15 cellular contexts compared by ENCODE assay signal in the genomic region with DNA sequence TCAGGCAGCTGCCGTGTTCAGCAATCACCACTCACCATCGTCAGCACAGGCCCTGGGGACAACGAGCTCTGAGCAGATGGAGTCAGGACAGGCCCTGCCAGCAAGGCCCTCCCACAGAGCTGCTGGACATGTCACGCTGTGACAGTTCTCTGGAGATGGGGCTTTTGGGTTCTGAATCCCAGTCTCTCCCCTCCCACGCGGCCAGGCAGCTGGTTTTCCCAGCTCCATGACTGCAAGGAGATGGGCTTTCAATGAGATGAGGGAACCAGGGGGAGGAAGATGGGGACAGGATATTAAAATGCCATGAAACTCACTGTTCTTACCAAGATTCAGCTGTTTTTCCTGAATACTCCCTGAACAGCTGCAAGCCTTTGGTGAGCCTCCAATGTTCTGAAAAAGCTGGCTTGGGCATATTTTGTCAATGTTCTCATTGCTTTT.
DNase-seq lines count a peak whose midpoint lies in the region; TF ChIP-seq lines count a peak whose summit lies in the region.
"Had no signal": no experiment of that assay in that cellular context is flagged by ENCODE, and none has a peak within 500 bp of the region (broad histone marks: within the 10 kb centered on the region; RNA-seq: fewer than 3 reads in every experiment).

No MANE protein-coding gene starts in this region.

- TF ChIP-seq POLR2A in adrenal gland (IDR thresholded peaks at IDR 0.05): no peak

- H3K27ac Mint-ChIP-seq in nephron progenitor cell: no peak overlapping the region
- H3K27ac Mint-ChIP-seq: GM23338 had no signal

- no peak overlapping the region for H3K4me3 ChIP-seq in adrenal gland
- H3K4me3 ChIP-seq: GM23338, PC-9 had no signal

- TF ChIP-seq CTCF in nephron progenitor cell (IDR thresholded peaks at IDR 0.05): no peak
- TF ChIP-seq CTCF in adrenal gland (IDR thresholded peaks at IDR 0.05): no peak

- 61 to 75% (median 68%) methylated on average over 6 of the region's 6 CpGs for WGBS in adrenal gland, 4 donors

- H3K4me1 ChIP-seq in adrenal gland (replicated peaks in 1 of 2): no peaks in the 10 kb centered on the region

- peaks cover 81% of the 10 kb centered on the region for H3K4me1 Mint-ChIP-seq in nephron progenitor cell

- H3K4me3 Mint-ChIP-seq in nephron progenitor cell: no peak overlapping the region
- H3K4me3 Mint-ChIP-seq: GM23338 had no signal

- DNase-seq in anterior cingulate cortex (lab: John Stamatoyannopoulos, UW) (peak in 41 of 58 donors; percentile 8 to 88 (median 48)), inferior parietal cortex (ENCODE audit: extremely low spot score) (peak; percentile 65), pons (ENCODE audit: low spot score) (peak; percentile 42), substantia nigra (lab: John Stamatoyannopoulos, UW) (peak in 11 of 49 donors; percentile 10 to 36 (median 21)), AML-193 (lab: John Stamatoyannopoulos, UW) (no peak), nephron progenitor cell (no peak), adrenal gland (no peak)
- DNase-seq: C1 segment of cervical spinal cord, DMS 273 treated with DMSO at 0.1 percent for 48 hours, NCI-H146, NCI-H2107, NCI-H345, NCI-H526 treated with DMSO at 0.1 percent for 48 hours, PC-9 had no signal

- no peaks in the 10 kb centered on the region for H3K9me3 ChIP-seq in adrenal gland (replicated peaks in 1 of 3)

- H3K9me3 Mint-ChIP-seq in nephron progenitor cell: peaks cover 4% of the 10 kb centered on the region
- H3K9me3 Mint-ChIP-seq: GM23338 had no signal

- H3K36me3 ChIP-seq in adrenal gland (replicated peaks in 1 of 2): no peaks in the 10 kb centered on the region

- H3K27me3 ChIP-seq in adrenal gland: no peaks in the 10 kb centered on the region

- H3K27ac ChIP-seq in substantia nigra (ENCODE audit: low read depth, low read length, poor library complexity, severe bottlenecking) (peak overlapping the region; percentile 62), adrenal gland (peak overlapping the region in 1 of 5 donors; percentile 22)
- H3K27ac ChIP-seq: PC-9 had no signal

- H3K36me3 Mint-ChIP-seq in nephron progenitor cell (ENCODE audit: low read depth): no peaks in the 10 kb centered on the region

- intact Hi-C loops in adrenal gland (cut with DNase I): no loop called here

- no peaks in the 10 kb centered on the region for H3K27me3 Mint-ChIP-seq in nephron progenitor cell (ENCODE audit: low read depth, poor library complexity)

Comparison
In these comparisons a context has a peak if more than half of its experiments do, and no peak if none do; other contexts are left out.
1. DNase-seq: peak in anterior cingulate cortex (41 of 58), inferior parietal cortex (single experiment) and pons (single experiment); none in AML-193 (0 of 2), nephron progenitor cell (single experiment) and adrenal gland (0 of 7).